Comparison of ENCODE assay signal across 20 cellular contexts in the genomic region with DNA sequence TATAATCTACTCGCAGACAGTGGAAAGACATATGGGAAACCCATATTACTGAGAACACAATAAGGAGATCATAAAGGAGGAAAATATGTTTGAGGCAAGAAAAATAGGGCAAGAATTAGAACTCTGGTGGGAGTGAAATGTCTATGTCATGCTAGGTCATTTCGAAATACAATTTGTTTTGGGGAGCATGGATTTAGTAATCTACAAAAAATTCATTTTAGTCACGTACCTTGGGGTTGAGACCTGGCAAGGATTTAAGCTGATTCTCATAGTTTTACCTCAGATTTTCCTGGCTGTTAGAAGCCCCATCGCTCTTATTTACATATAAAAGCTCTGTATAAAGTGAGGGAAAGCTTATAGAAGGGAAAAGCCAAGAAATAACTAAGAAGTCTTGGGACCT.
"Had no signal": no experiment of that assay in that cellular context is flagged by ENCODE, and none has a peak within 500 bp of the region (broad histone marks: within the 10 kb centered on the region; RNA-seq: fewer than 3 reads in every experiment).

No MANE protein-coding gene starts in this region.

- H3K27me3 ChIP-seq: dorsolateral prefrontal cortex, foreskin keratinocyte, gastroesophageal sphincter, heart left ventricle, hepatocyte, right lobe of liver, testis, tibial artery, uterus had no signal

- FAIRE-seq: colon, kidney had no signal

- H3K4me2 ChIP-seq: hepatocyte had no signal

- H3K36me3 ChIP-seq: gastroesophageal sphincter, heart left ventricle, right lobe of liver, tibial artery, uterus had no signal

- DNase-seq: dorsolateral prefrontal cortex; effector CD4-positive, alpha-beta T cell; foreskin keratinocyte; heart left ventricle; kidney; natural killer cell; occipital lobe; right lobe of liver; stimulated activated CD4-positive, alpha-beta T cell treated with anti-CD3 and anti-CD28 coated beads, Interleukin-4, amount 100 ng/mL, for 4 hours; stimulated activated naive CD8-positive, alpha-beta T cell treated with anti-CD3 and anti-CD28 coated beads, Interleukin-15, Interleukin-2, amounts not matched to agents 100 U/mL and 50 U/mL, for 24 hours; substantia nigra; testis; tibial artery; uterus had no signal

- H3K9me3 ChIP-seq: gastroesophageal sphincter, heart left ventricle, right lobe of liver, testis, tibial artery, uterus had no signal

- H3K4me1 ChIP-seq: gastroesophageal sphincter, heart left ventricle, parathyroid adenoma, testis, tibial artery, uterus had no signal

- H3K9ac ChIP-seq: parathyroid adenoma had no signal

- H3K27ac ChIP-seq: dorsolateral prefrontal cortex, foreskin keratinocyte, gastroesophageal sphincter, heart left ventricle, hepatocyte, parathyroid adenoma, right lobe of liver, testis, tibial artery, uterus had no signal

- H2AFZ ChIP-seq: hepatocyte, parathyroid adenoma had no signal

- H3K4me3 ChIP-seq: dorsolateral prefrontal cortex, gastroesophageal sphincter, heart left ventricle, hepatocyte, lung, right lobe of liver, testis, tibial artery, uterus had no signal

- ATAC-seq: foreskin keratinocyte; gastroesophageal sphincter; heart left ventricle; natural killer cell; stimulated activated memory B cell treated with anti-CD40 and anti-IgM and Interleukin-4, amounts not matched to agents 10 μg/mL and 1 μg/mL and 100 μg/mL, for 72 hours; stimulated activated naive CD8-positive, alpha-beta T cell treated with anti-CD3 and anti-CD28 coated beads, Interleukin-15, Interleukin-2, amounts not matched to agents 100 U/mL and 50 U/mL, for 24 hours had no signal

- H3K79me2 ChIP-seq: hepatocyte, parathyroid adenoma had no signal
